ENCODE assay signal across 10 cellular contexts in genomic region chr12:31524791-31525495, GRCh38.
DNase-seq lines count a peak whose midpoint lies in the region; ATAC-seq lines count a peak whose summit lies in the region.
"Had no signal": no experiment of that assay in that cellular context is flagged by ENCODE, and none has a peak within 500 bp of the region (broad histone marks: within the 10 kb centered on the region; RNA-seq: fewer than 3 reads in every experiment).

No MANE protein-coding gene starts in this region.

- H3K4me1 ChIP-seq in CD8-positive, alpha-beta memory T cell (ENCODE audit: insufficient read depth, low read length): no peaks in the 10 kb centered on the region

- no peak overlapping the region for H3K4me3 Mint-ChIP-seq in activated CD4-positive, alpha-beta T cell treated with anti-CD3 and anti-CD28 coated beads, Interleukin-2, amount 10 ng/mL, durations not matched to agents 7 days and 5 days
- no peak overlapping the region for H3K4me3 Mint-ChIP-seq in CD8-positive, alpha-beta memory T cell

- peak; percentile 50 for DNase-seq in Caki2 (ENCODE audit: low read depth)
- DNase-seq in astrocyte of the hippocampus (ENCODE audit: low read depth, low spot score): peak; percentile 30
- DNase-seq in NCI-H1694 treated with DMSO at 0.1 percent for 48 hours (lab: John Stamatoyannopoulos, UW): no peak
- no peak for DNase-seq in activated CD4-positive, alpha-beta T cell treated with anti-CD3 and anti-CD28 coated beads, Interleukin-2, amount 10 ng/mL, durations not matched to agents 7 days and 5 days
- DNase-seq in NCI-H345 (lab: John Stamatoyannopoulos, UW): no peak
- no peak for DNase-seq in CD8-positive, alpha-beta memory T cell
- DNase-seq: glutamatergic neuron had no signal

- H3K9me3 Mint-ChIP-seq in activated CD4-positive, alpha-beta T cell treated with anti-CD3 and anti-CD28 coated beads, Interleukin-2, amount 10 ng/mL, durations not matched to agents 7 days and 5 days: no peaks in the 10 kb centered on the region
- H3K9me3 Mint-ChIP-seq in CD8-positive, alpha-beta memory T cell: no peaks in the 10 kb centered on the region

- POLR2A ChIA-PET in activated CD4-positive, alpha-beta T cell treated with anti-CD3 and anti-CD28 coated beads, Interleukin-2, amount 10 ng/mL, durations not matched to agents 7 days and 5 days (lab: Charles Lee): no interaction called here
- POLR2A ChIA-PET in CD8-positive, alpha-beta memory T cell (lab: Charles Lee): no interaction called here

- no peak overlapping the region for H3K27ac Mint-ChIP-seq in activated CD4-positive, alpha-beta T cell treated with anti-CD3 and anti-CD28 coated beads, Interleukin-2, amount 10 ng/mL, durations not matched to agents 7 days and 5 days
- H3K27ac Mint-ChIP-seq in CD8-positive, alpha-beta memory T cell: no peak overlapping the region

- H3K4me3 ChIP-seq in CD8-positive, alpha-beta memory T cell (ENCODE audit: low read length): no peak overlapping the region

- H3K9me3 ChIP-seq in CD8-positive, alpha-beta memory T cell (ENCODE audit: low read length): no peaks in the 10 kb centered on the region

- no peaks in the 10 kb centered on the region for H3K27me3 ChIP-seq in CD8-positive, alpha-beta memory T cell (ENCODE audit: insufficient read depth, low read length, poor library complexity, severe bottlenecking)

- in situ Hi-C loops in Caki2 (cut with HindIII; ENCODE audit: low pct_unique_long_range_greater_than_20kb, low sequenced_read_pairs): no loop called here

- peaks cover 4% of the 10 kb centered on the region for H3K27me3 Mint-ChIP-seq in activated CD4-positive, alpha-beta T cell treated with anti-CD3 and anti-CD28 coated beads, Interleukin-2, amount 10 ng/mL, durations not matched to agents 7 days and 5 days
- peaks cover 9 to 34% of the 10 kb centered on the region in 2 donors for H3K27me3 Mint-ChIP-seq in CD8-positive, alpha-beta memory T cell

- no peak overlapping the region for H3K27ac ChIP-seq in CD8-positive, alpha-beta memory T cell (ENCODE audit: low read depth, low read length)
- H3K27ac ChIP-seq: C4-2B had no signal

- H3K36me3 ChIP-seq in CD8-positive, alpha-beta memory T cell (ENCODE audit: insufficient read depth, low read length): no peaks in the 10 kb centered on the region

- ATAC-seq in GM19467 (IDR thresholded peaks at IDR 0.05; ENCODE audit: unreplicated experiment): peak; percentile 72
- ATAC-seq in HG03108 (IDR thresholded peaks at IDR 0.05; ENCODE audit: unreplicated experiment): peak; percentile 77

- CTCF ChIA-PET in activated CD4-positive, alpha-beta T cell treated with anti-CD3 and anti-CD28 coated beads, Interleukin-2, amount 10 ng/mL, durations not matched to agents 7 days and 5 days (lab: Charles Lee): no interaction called here
- CTCF ChIA-PET in CD8-positive, alpha-beta memory T cell (lab: Charles Lee): interaction anchor here (1.6 kb wide), 1 partner anchor 14 kb away, joined by 3 read pairs; no protein-coding TSS in a partner anchor

- H3K36me3 Mint-ChIP-seq in activated CD4-positive, alpha-beta T cell treated with anti-CD3 and anti-CD28 coated beads, Interleukin-2, amount 10 ng/mL, durations not matched to agents 7 days and 5 days (ENCODE audit: low read depth): no peaks in the 10 kb centered on the region
- H3K36me3 Mint-ChIP-seq in CD8-positive, alpha-beta memory T cell: no peaks in the 10 kb centered on the region

- H3K4me1 Mint-ChIP-seq in activated CD4-positive, alpha-beta T cell treated with anti-CD3 and anti-CD28 coated beads, Interleukin-2, amount 10 ng/mL, durations not matched to agents 7 days and 5 days: no peaks in the 10 kb centered on the region
- no peaks in the 10 kb centered on the region for H3K4me1 Mint-ChIP-seq in CD8-positive, alpha-beta memory T cell

Comparison
In these comparisons a context has a peak if more than half of its experiments do, and no peak if none do; other contexts are left out.
1. DNase-seq: peak in Caki2 (single experiment) and astrocyte of the hippocampus (single experiment); none in NCI-H1694 treated with DMSO at 0.1 percent for 48 hours (single experiment), activated CD4-positive, alpha-beta T cell treated with anti-CD3 and anti-CD28 coated beads, Interleukin-2, amount 10 ng/mL, durations not matched to agents 7 days and 5 days (single experiment), NCI-H345 (single experiment) and CD8-positive, alpha-beta memory T cell (0 of 5).